Comparison of ENCODE assay signal across 12 cellular contexts in genomic region chr3:86989611-86990010, GRCh38. TPM values are rescaled to one million over a fixed set of nuclear protein-coding genes. Genes with fewer than 3 reads are reported as not detected.
A peak's percentile ranks its signal among the peaks of the same experiment; 100 is the strongest.
DNase-seq lines count a peak whose midpoint lies in the region; ATAC-seq, FAIRE-seq and TF ChIP-seq lines count a peak whose summit lies in the region.
"Had no signal": no experiment of that assay in that cellular context is flagged by ENCODE, and none has a peak within 500 bp of the region (broad histone marks: within the 10 kb centered on the region; RNA-seq: fewer than 3 reads in every experiment).

No MANE protein-coding gene starts in this region.

- peak overlapping the region; percentile 84 for H3K4me3 ChIP-seq in A549
- H3K4me3 ChIP-seq in MG63: peak overlapping the region; percentile 72
- H3K4me3 ChIP-seq in fibroblast of mammary gland (ENCODE audit: control insufficient read depth, low read depth, low read length): peak overlapping the region; percentile 64
- peak overlapping the region; percentile 94 for H3K4me3 ChIP-seq in osteoblast (ENCODE audit: insufficient read depth, low read length)

- DNase-seq in A549 (ENCODE audit: low read depth in 1 of 2, low spot score in 1 of 2): no peak
- DNase-seq in MG63: peak; percentile 39
- peak; percentile 35 for DNase-seq in fibroblast of mammary gland (ENCODE audit: low read depth)
- DNase-seq in osteoblast (ENCODE audit: insufficient read length, low spot score, missing footprints): peak; percentile 70
- DNase-seq in GM19238 (ENCODE audit: insufficient read length, low spot score): no peak
- no peak for DNase-seq in stimulated activated naive CD4-positive, alpha-beta T cell (lab: John Stamatoyannopoulos, UW)
- DNase-seq: activated T-cell treated with anti-CD3 and anti-CD28 coated beads, Interleukin-2, amount 50 U/mL, for 1 hour; dermis blood vessel endothelial cell; KG1; T-helper 17 cell had no signal

- no peak overlapping the region for H2AFZ ChIP-seq in osteoblast (ENCODE audit: low read length)

- POLR2A ChIA-PET in A549 (lab: Yijun Ruan, JAX): interaction anchor here (1.6 kb wide), 1 partner anchor 12 kb away, joined by 3 read pairs; no protein-coding TSS in a partner anchor

- no peaks in the 10 kb centered on the region for H4K20me1 ChIP-seq in osteoblast (ENCODE audit: insufficient read depth, low read length)

- H3K4me1 ChIP-seq in A549: peaks cover 74% of the 10 kb centered on the region
- H3K4me1 ChIP-seq in osteoblast (ENCODE audit: insufficient read depth, low read length): peaks cover 62% of the 10 kb centered on the region

- H3K4me2 ChIP-seq in A549 (peak overlapping the region; percentile 85), osteoblast (ENCODE audit: insufficient read depth, low read length) (peak overlapping the region; percentile 80)

- no peak for TF ChIP-seq CTCF in A549 (IDR thresholded peaks at IDR 0.05)
- no peak for TF ChIP-seq CTCF in fibroblast of mammary gland (conservative IDR thresholded peaks at IDR 0.05; ENCODE audit: control insufficient read depth, insufficient read depth, low read depth, low read length)
- TF ChIP-seq CTCF in osteoblast (IDR thresholded peaks at IDR 0.05; ENCODE audit: extremely low read depth, low read depth, low read length): no peak

- peak overlapping the region; percentile 83 to 93 for H3K27ac ChIP-seq in A549
- peak overlapping the region; percentile 97 for H3K27ac ChIP-seq in osteoblast (ENCODE audit: low read depth, low read length)

- H3K9me3 ChIP-seq in A549 (no peaks in the 10 kb centered on the region), MG63 (no peaks in the 10 kb centered on the region), osteoblast (ENCODE audit: low read depth, low read length) (no peaks in the 10 kb centered on the region)

- ATAC-seq in A549 (no peak), HG02840 (IDR thresholded peaks at IDR 0.05; ENCODE audit: low FRiP score, unreplicated experiment) (no peak), HG03097 (IDR thresholded peaks at IDR 0.05; ENCODE audit: low FRiP score, unreplicated experiment) (no peak)
- ATAC-seq: T-helper 17 cell had no signal

- CTCF ChIA-PET in A549 (lab: Yijun Ruan, JAX): no interaction called here

- TF ChIP-seq POLR2A in A549 (IDR thresholded peaks at IDR 0.05; ENCODE audit: low read length): no peak

- FAIRE-seq in A549 (lab: Jason Lieb, UNC): no peak

- H3K36me3 ChIP-seq in MG63 (peaks cover 6% of the 10 kb centered on the region), osteoblast (ENCODE audit: insufficient read depth, low read length) (peaks cover 6% of the 10 kb centered on the region)

- H3K79me2 ChIP-seq in osteoblast (ENCODE audit: insufficient read depth, low read length): peaks cover 57% of the 10 kb centered on the region

- TF ChIP-seq RAD21 in A549 (conservative IDR thresholded peaks at IDR 0.05 in 1 of 2, IDR thresholded peaks at IDR 0.05 in 1 of 2): no peak

- 29% methylated on average over 7 of the region's 7 CpGs for WGBS in A549 (ENCODE audit: missing lambda C conversion rate)

- TF ChIP-seq EP300 in A549 (IDR thresholded peaks at IDR 0.05): no peak

- H3K27me3 ChIP-seq in MG63: no peaks in the 10 kb centered on the region
- H3K27me3 ChIP-seq in osteoblast (ENCODE audit: insufficient read depth, low read length): no peaks in the 10 kb centered on the region

TF ChIP-seq in A549, 52 proteins besides CTCF, POLR2A, EP300 and RAD21:
- TF ChIP-seq REST (IDR thresholded peaks at IDR 0.05) (no peak), EHF (CRISPR knock-in tag; IDR thresholded peaks at IDR 0.05) (no peak), EHMT2 (IDR thresholded peaks at IDR 0.05; ENCODE audit: low read depth) (no peak)

RNA-seq across cellular contexts. Expression of gene VGLL3, which starts 1.3 kb away (rescaled TPM):
- polyA plus RNA-seq in A549 (2011; rRNA removed) (12.9 and 13.0 TPM in 2 replicates), A549 (2017; fragmentation: RNase III; extraction: RNeasy Plus Mini Kit Qiagen cat#74134 plus additional on column Dnase treatment) (3.3 to 4.9 TPM (median 4.3 TPM) in 3 replicates)
- polyA plus RNA-seq in A549 (2012; cell fraction: cytosol; rRNA removed): 7.3 and 9.5 TPM in 2 replicates
- polyA plus RNA-seq in A549 (2012; cell fraction: nucleus; rRNA removed): 9.5 and 12.0 TPM in 2 replicates
- 41.0 and 47.4 TPM in 2 replicates for polyA minus RNA-seq in A549 (2011; rRNA and poly(A)+ RNA removed)
- total RNA-seq in MG63 (2014; rRNA removed; shearing (Covaris generic); ENCODE audit: low replicate concordance): 11.7 and 13.4 TPM in 2 replicates
- total RNA-seq in osteoblast: 198 and 242 TPM in 2 replicates

Comparison
In these comparisons a context has a peak if more than half of its experiments do, and no peak if none do; other contexts are left out.
1. DNase-seq: peak in MG63 (single experiment), fibroblast of mammary gland (single experiment) and osteoblast (single experiment); none in A549 (0 of 2), GM19238 (single experiment) and stimulated activated naive CD4-positive, alpha-beta T cell (0 of 6).
2. RNA of gene VGLL3, which starts 1.3 kb away (total RNA-seq): 198 to 242 TPM in osteoblast; 11.7 to 13.4 TPM in MG63; every median in the first group is over 10 times any median in the second.
3. Peak in every context shown above with its lines, with median percentiles within 50 percentile points of each other: H3K4me3 ChIP-seq.